ENCODE assay signal across 9 cellular contexts in genomic region chr3:108489776-108490175, GRCh38. TPM values are rescaled to one million over a fixed set of nuclear protein-coding genes. Genes with fewer than 3 reads are reported as not detected.
DNase-seq lines count a peak whose midpoint lies in the region; ATAC-seq and TF ChIP-seq lines count a peak whose summit lies in the region.
"Had no signal": no experiment of that assay in that cellular context is flagged by ENCODE, and none has a peak within 500 bp of the region (broad histone marks: within the 10 kb centered on the region; RNA-seq: fewer than 3 reads in every experiment).

No MANE protein-coding gene starts in this region.

- TF ChIP-seq EP300 in Ishikawa (IDR thresholded peaks at IDR 0.05; ENCODE audit: borderline replicate concordance) = no peak

- H3K36me3 ChIP-seq in DOHH2 (ENCODE audit: control insufficient read depth, low read length) (no peaks in the 10 kb centered on the region), mammary epithelial cell (ENCODE audit: insufficient read depth, low read length) (no peaks in the 10 kb centered on the region), kidney epithelial cell (ENCODE audit: control insufficient read depth, insufficient read depth, low read length) (no peaks in the 10 kb centered on the region)

- H2AFZ ChIP-seq in mammary epithelial cell (ENCODE audit: low read depth, low read length) = no peak overlapping the region

- peak; percentile 74 for TF ChIP-seq RAD21 in Ishikawa (IDR thresholded peaks at IDR 0.05; ENCODE audit: low read depth)

- dilution Hi-C loops in mammary epithelial cell (cut with HindIII; ENCODE audit: low sequenced_read_pairs) = no loop called here

- H3K27ac Mint-ChIP-seq in stimulated activated naive B cell treated with anti-CD40 and anti-IgM and Interleukin-4, amounts not matched to agents 10 μg/mL and 1 μg/mL and 100 μg/mL, for 72 hours = no peak overlapping the region

- H3K36me3 Mint-ChIP-seq in stimulated activated naive B cell treated with anti-CD40 and anti-IgM and Interleukin-4, amounts not matched to agents 10 μg/mL and 1 μg/mL and 100 μg/mL, for 72 hours = no peaks in the 10 kb centered on the region
- H3K36me3 Mint-ChIP-seq: activated naive CD4-positive, alpha-beta T cell treated with anti-CD3 and anti-CD28 coated beads, Interleukin-2, amount 50 U/mL, for 24 hours had no signal

- H3F3A ChIP-seq in DOHH2 (ENCODE audit: control insufficient read depth, insufficient read depth) = no peaks in the 10 kb centered on the region

- no TSS peak for BruUV-seq in mammary epithelial cell (replicated peaks; lab: Mats Ljungman, UMichigan)

- no peaks in the 10 kb centered on the region; the same call in 1 of the 2 replicates for H3K4me1 ChIP-seq in DOHH2 (ENCODE audit: control insufficient read depth, low read length)
- peaks cover 8% of the 10 kb centered on the region for H3K4me1 ChIP-seq in mammary epithelial cell (ENCODE audit: insufficient read depth, low read length)

- no peaks in the 10 kb centered on the region for H3K79me2 ChIP-seq in DOHH2 (ENCODE audit: control insufficient read depth, low read length)
- H3K79me2 ChIP-seq in mammary epithelial cell (ENCODE audit: insufficient read depth, low read length) = no peaks in the 10 kb centered on the region

- H3K4me3 Mint-ChIP-seq in stimulated activated naive B cell treated with anti-CD40 and anti-IgM and Interleukin-4, amounts not matched to agents 10 μg/mL and 1 μg/mL and 100 μg/mL, for 72 hours = no peak overlapping the region
- H3K4me3 Mint-ChIP-seq: activated naive CD4-positive, alpha-beta T cell treated with anti-CD3 and anti-CD28 coated beads, Interleukin-2, amount 50 U/mL, for 24 hours had no signal

- no peak overlapping the region for H3K4me2 ChIP-seq in DOHH2 (ENCODE audit: low read length)
- H3K4me2 ChIP-seq in mammary epithelial cell (ENCODE audit: insufficient read depth, low read depth, low read length) = no peak overlapping the region

- no peak overlapping the region for H3K4me3 ChIP-seq in DOHH2 (ENCODE audit: low read length)
- H3K4me3 ChIP-seq in mammary epithelial cell (replicated peaks in 1 of 3; ENCODE audit: insufficient read depth in 1 of 3, low read depth in 2 of 3, low read length in 3 of 3) = no peak overlapping the region
- H3K4me3 ChIP-seq in kidney epithelial cell (ENCODE audit: low read depth, low read length) = no peak overlapping the region

- H3K9me3 Mint-ChIP-seq in stimulated activated naive B cell treated with anti-CD40 and anti-IgM and Interleukin-4, amounts not matched to agents 10 μg/mL and 1 μg/mL and 100 μg/mL, for 72 hours = no peaks in the 10 kb centered on the region
- H3K9me3 Mint-ChIP-seq: activated naive CD4-positive, alpha-beta T cell treated with anti-CD3 and anti-CD28 coated beads, Interleukin-2, amount 50 U/mL, for 24 hours had no signal

- no peak overlapping the region for H3K9ac ChIP-seq in mammary epithelial cell (ENCODE audit: insufficient read depth, low read length)

- H3K9me3 ChIP-seq in DOHH2 (ENCODE audit: control insufficient read depth, insufficient read depth, low read length) = no peaks in the 10 kb centered on the region
- H3K9me3 ChIP-seq in mammary epithelial cell (replicated peaks; ENCODE audit: insufficient read depth, low read length) = no peaks in the 10 kb centered on the region

- DNase-seq in RKO (ENCODE audit: low spot score) = peak; percentile 71
- DNase-seq in mammary epithelial cell = peak; percentile 34
- DNase-seq in kidney epithelial cell (ENCODE audit: low read depth) = no peak
- peak; percentile 22 for DNase-seq in stimulated activated naive B cell treated with anti-CD40 and anti-IgM and Interleukin-4, amounts not matched to agents 10 μg/mL and 1 μg/mL and 100 μg/mL, for 72 hours
- DNase-seq in occipital lobe (lab: John Stamatoyannopoulos, UW) = no peak

- in situ Hi-C loops in mammary epithelial cell (cut with MboI; ENCODE audit: low sequenced_read_pairs in 2 of 2) = loop anchor here (5.0 kb wide), 1 partner anchor 63 kb away; no protein-coding TSS in a partner anchor

- TF ChIP-seq CTCF in DOHH2 (IDR thresholded peaks at IDR 0.05; ENCODE audit: low read depth, low read length, poor library complexity, severe bottlenecking) (peak; percentile 88), mammary epithelial cell (conservative IDR thresholded peaks at IDR 0.05 in 1 of 2, IDR thresholded peaks at IDR 0.05 in 1 of 2; ENCODE audit: extremely low read depth in 1 of 2, insufficient read depth in 1 of 2, low read depth in 1 of 2, low read length in 2 of 2) (peak; percentile 74 to 76), kidney epithelial cell (IDR thresholded peaks at IDR 0.05; ENCODE audit: insufficient read depth, low read length, poor library complexity, severe bottlenecking) (peak; percentile 67)

- ATAC-seq in GM19468 (IDR thresholded peaks at IDR 0.05; ENCODE audit: extremely low read depth, unreplicated experiment) = peak; percentile 69
- ATAC-seq in stimulated activated naive B cell treated with anti-CD40 and anti-IgM and Interleukin-4, amounts not matched to agents 10 μg/mL and 1 μg/mL and 100 μg/mL, for 72 hours (replicated peaks) = peak; percentile 70 to 72

- WGBS in mammary epithelial cell (ENCODE audit: low coverage, missing lambda C conversion rate) = 0% methylated on average over 2 of the region's 2 CpGs

- no peak overlapping the region for H3K27ac ChIP-seq in DOHH2 (ENCODE audit: low read depth, low read length)
- H3K27ac ChIP-seq in mammary epithelial cell (ENCODE audit: insufficient read depth, low read depth, low read length) = no peak overlapping the region

- CTCF ChIA-PET in mammary epithelial cell (lab: Charles Lee; ENCODE audit: low non-redundant PET) = no interaction called here

- H3K27me3 ChIP-seq in DOHH2 (ENCODE audit: control insufficient read depth, low read length) (no peaks in the 10 kb centered on the region), mammary epithelial cell (ENCODE audit: insufficient read depth, low read length) (no peaks in the 10 kb centered on the region), kidney epithelial cell (ENCODE audit: control insufficient read depth, insufficient read depth, low read length) (no peaks in the 10 kb centered on the region)

- intact Hi-C loops in mammary epithelial cell (cut with micrococcal nuclease) = loop anchor here (1.0 to 5.0 kb wide), 4 partner anchors 63 to 593 kb away; no protein-coding TSS in a partner anchor

- H4K20me1 ChIP-seq in DOHH2 (ENCODE audit: control insufficient read depth, insufficient read depth, low read depth, low read length) = no peaks in the 10 kb centered on the region
- H4K20me1 ChIP-seq in mammary epithelial cell (ENCODE audit: insufficient read depth, low read length) = no peaks in the 10 kb centered on the region

- H3K9me2 ChIP-seq in DOHH2 (replicated peaks; ENCODE audit: control insufficient read depth, low read length) = no peaks in the 10 kb centered on the region

- H3K4me1 Mint-ChIP-seq in stimulated activated naive B cell treated with anti-CD40 and anti-IgM and Interleukin-4, amounts not matched to agents 10 μg/mL and 1 μg/mL and 100 μg/mL, for 72 hours = peaks cover 3 to 5% of the 10 kb centered on the region in 2 donors

- no peaks in the 10 kb centered on the region for H3K27me3 Mint-ChIP-seq in stimulated activated naive B cell treated with anti-CD40 and anti-IgM and Interleukin-4, amounts not matched to agents 10 μg/mL and 1 μg/mL and 100 μg/mL, for 72 hours
- H3K27me3 Mint-ChIP-seq: activated naive CD4-positive, alpha-beta T cell treated with anti-CD3 and anti-CD28 coated beads, Interleukin-2, amount 50 U/mL, for 24 hours had no signal

TF ChIP-seq in Ishikawa, 13 proteins besides CTCF, POLR2A, EP300 and RAD21 (continues in another document):
- no peak for TF ChIP-seq CEBPB (IDR thresholded peaks at IDR 0.05)
- TF ChIP-seq CREB1 (IDR thresholded peaks at IDR 0.05; ENCODE audit: low read depth) = no peak
- TF ChIP-seq ZBTB7A (IDR thresholded peaks at IDR 0.05; ENCODE audit: low read depth) = no peak
- no peak for TF ChIP-seq MAX (IDR thresholded peaks at IDR 0.05)
- TF ChIP-seq YY1 (IDR thresholded peaks at IDR 0.05; ENCODE audit: low read depth) = no peak
- no peak for TF ChIP-seq TAF1 (IDR thresholded peaks at IDR 0.05; ENCODE audit: low read depth)
- TF ChIP-seq REST (IDR thresholded peaks at IDR 0.05; ENCODE audit: low read depth) = no peak
- no peak for TF ChIP-seq TEAD4 (IDR thresholded peaks at IDR 0.05)

RNA-seq across cellular contexts. Expression of gene MYH15, which starts 20.6 kb away (rescaled TPM):
- total RNA-seq in mammary epithelial cell = 1 to 10 TPM in 1 of 2 donors, under 1 TPM in 1; under 0.01 to 6.2 TPM
- 1.7 TPM for polyA plus RNA-seq in mammary epithelial cell
- polyA minus RNA-seq in mammary epithelial cell = 2.7 TPM
- 0.07 TPM in 1 of 2 replicates, not detected in the other for total RNA-seq in kidney epithelial cell
- total RNA-seq in occipital lobe = 0.31 TPM

Comparison
In these comparisons a context has a peak if more than half of its experiments do, and no peak if none do; other contexts are left out.
1. DNase-seq: peak in RKO (single experiment), mammary epithelial cell (single experiment) and stimulated activated naive B cell treated with anti-CD40 and anti-IgM and Interleukin-4, amounts not matched to agents 10 μg/mL and 1 μg/mL and 100 μg/mL, for 72 hours (single experiment); none in kidney epithelial cell (single experiment) and occipital lobe (single experiment).
2. Peak in every context shown above with its lines, with median percentiles within 50 percentile points of each other: CTCF ChIP-seq.